ENCODE assay signal across 12 cellular contexts in the genomic region with DNA sequence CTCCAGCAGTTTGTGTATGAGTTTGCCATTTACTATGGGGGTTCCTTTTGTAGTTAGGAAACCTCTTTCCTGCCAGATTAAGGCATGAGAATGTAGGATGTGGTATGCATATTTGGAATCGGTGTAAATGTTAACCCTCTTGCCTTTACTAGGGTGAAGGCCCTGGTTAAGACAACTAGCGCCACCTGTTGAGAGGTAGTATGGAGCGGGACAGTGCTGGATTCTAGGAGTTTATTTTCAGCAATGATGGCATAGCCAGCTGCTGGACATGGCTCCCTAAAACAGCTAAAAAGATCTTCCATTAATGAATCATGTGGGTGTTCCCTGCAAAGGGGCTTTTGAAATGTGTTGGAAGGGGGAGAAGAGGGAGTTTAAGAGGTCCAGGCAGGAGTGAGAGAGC. TPM values are rescaled to one million over a fixed set of nuclear protein-coding genes. Genes with fewer than 3 reads are reported as not detected.
DNase-seq lines count a peak whose midpoint lies in the region; ATAC-seq and TF ChIP-seq lines count a peak whose summit lies in the region.
"Had no signal": no experiment of that assay in that cellular context is flagged by ENCODE, and none has a peak within 500 bp of the region (broad histone marks: within the 10 kb centered on the region; RNA-seq: fewer than 3 reads in every experiment).

No MANE protein-coding gene starts in this region.

- no peaks in the 10 kb centered on the region for H3K4me1 ChIP-seq in DND-41 (ENCODE audit: insufficient read depth, low read length)
- H3K4me1 ChIP-seq in OCI-LY3 (ENCODE audit: low read length), result no peaks in the 10 kb centered on the region
- H3K4me1 ChIP-seq: psoas muscle had no signal

- H4K20me1 ChIP-seq in DND-41 (ENCODE audit: insufficient read depth, low read length) (no peaks in the 10 kb centered on the region), OCI-LY3 (ENCODE audit: insufficient read depth, low read length) (no peaks in the 10 kb centered on the region)

- H3K27me3 ChIP-seq in DND-41 (ENCODE audit: insufficient read depth, low read length, poor library complexity) (no peaks in the 10 kb centered on the region), OCI-LY3 (ENCODE audit: low read depth, low read length) (no peaks in the 10 kb centered on the region)

- intact Hi-C loops in activated T-helper 2 cell treated with anti-CD3 and anti-CD28 coated beads, Interferon-gamma antibody, Interleukin-2, Interleukin-4, amounts not matched to agents 10 μg/mL and 5 μg/mL and 100 μg/mL, durations not matched to agents 14 hours and 24 hours and 36 hours (cut with micrococcal nuclease), result no loop called here

- no peak overlapping the region for H3K4me3 Mint-ChIP-seq in activated T-helper 2 cell treated with anti-CD3 and anti-CD28 coated beads, Interferon-gamma antibody, Interleukin-2, Interleukin-4, amounts not matched to agents 10 μg/mL and 5 μg/mL and 100 μg/mL, durations not matched to agents 14 hours and 24 hours and 36 hours (ENCODE audit: low read depth)

- H3K9me3 ChIP-seq in DND-41 (ENCODE audit: insufficient read depth, low read length, severe bottlenecking), result peaks cover 10% of the 10 kb centered on the region
- H3K9me3 ChIP-seq in OCI-LY3 (ENCODE audit: insufficient read depth, low read length), result no peaks in the 10 kb centered on the region
- H3K9me3 ChIP-seq: psoas muscle had no signal

- H3K36me3 Mint-ChIP-seq in activated T-helper 2 cell treated with anti-CD3 and anti-CD28 coated beads, Interferon-gamma antibody, Interleukin-2, Interleukin-4, amounts not matched to agents 10 μg/mL and 5 μg/mL and 100 μg/mL, durations not matched to agents 14 hours and 24 hours and 36 hours (ENCODE audit: low read depth), result no peaks in the 10 kb centered on the region

- no peak overlapping the region for H2AFZ ChIP-seq in DND-41 (ENCODE audit: low read depth, low read length)
- H2AFZ ChIP-seq in OCI-LY3 (ENCODE audit: low read depth, low read length), result no peak overlapping the region

- H3K4me3 ChIP-seq in DND-41 (ENCODE audit: low read depth in 1 of 2, low read length in 2 of 2) (no peak overlapping the region), OCI-LY3 (ENCODE audit: low read length) (no peak overlapping the region), fibroblast of pulmonary artery (replicated peaks; ENCODE audit: low read depth, low read length) (no peak overlapping the region)
- H3K4me3 ChIP-seq: lung, psoas muscle had no signal

- H3K9ac ChIP-seq in DND-41 (ENCODE audit: low read depth, low read length) (no peak overlapping the region), OCI-LY3 (ENCODE audit: low read length) (no peak overlapping the region)

- no peaks in the 10 kb centered on the region for H3K4me1 Mint-ChIP-seq in activated T-helper 2 cell treated with anti-CD3 and anti-CD28 coated beads, Interferon-gamma antibody, Interleukin-2, Interleukin-4, amounts not matched to agents 10 μg/mL and 5 μg/mL and 100 μg/mL, durations not matched to agents 14 hours and 24 hours and 36 hours (ENCODE audit: low read depth)

- H3K27ac ChIP-seq in DND-41 (ENCODE audit: low read length), result no peak overlapping the region
- no peak overlapping the region for H3K27ac ChIP-seq in OCI-LY3 (ENCODE audit: low read length)
- H3K27ac ChIP-seq: psoas muscle had no signal

- H3K27ac Mint-ChIP-seq in activated T-helper 2 cell treated with anti-CD3 and anti-CD28 coated beads, Interferon-gamma antibody, Interleukin-2, Interleukin-4, amounts not matched to agents 10 μg/mL and 5 μg/mL and 100 μg/mL, durations not matched to agents 14 hours and 24 hours and 36 hours, result no peak overlapping the region

- no peaks in the 10 kb centered on the region for H3K27me3 Mint-ChIP-seq in activated T-helper 2 cell treated with anti-CD3 and anti-CD28 coated beads, Interferon-gamma antibody, Interleukin-2, Interleukin-4, amounts not matched to agents 10 μg/mL and 5 μg/mL and 100 μg/mL, durations not matched to agents 14 hours and 24 hours and 36 hours (ENCODE audit: low read depth)

- no peaks in the 10 kb centered on the region for H3K9me3 Mint-ChIP-seq in activated T-helper 2 cell treated with anti-CD3 and anti-CD28 coated beads, Interferon-gamma antibody, Interleukin-2, Interleukin-4, amounts not matched to agents 10 μg/mL and 5 μg/mL and 100 μg/mL, durations not matched to agents 14 hours and 24 hours and 36 hours

- ATAC-seq in DND-41 (ENCODE audit: insufficient read depth, low read depth) (peak; percentile 50; the same call in 1 of the 3 replicates), GM19455 (IDR thresholded peaks at IDR 0.05; ENCODE audit: unreplicated experiment) (no peak)

- DNase-seq in DND-41, result no peak
- DNase-seq in fibroblast of pulmonary artery (ENCODE audit: low read depth), result peak; percentile 10
- DNase-seq in stimulated activated naive CD4-positive, alpha-beta T cell (lab: John Stamatoyannopoulos, UW), result no peak
- DNase-seq in activated T-helper 2 cell treated with anti-CD3 and anti-CD28 coated beads, Interferon-gamma antibody, Interleukin-2, Interleukin-4, amounts not matched to agents 10 μg/mL and 5 μg/mL and 100 μg/mL, durations not matched to agents 14 hours and 24 hours and 36 hours (ENCODE audit: low spot score), result no peak
- DNase-seq: EL, NCI-H187 treated with DMSO at 0.1 percent for 48 hours, psoas muscle had no signal

- no peaks in the 10 kb centered on the region for H3K79me2 ChIP-seq in DND-41 (ENCODE audit: insufficient read depth, low read length)
- H3K79me2 ChIP-seq in OCI-LY3 (ENCODE audit: low read length), result no peaks in the 10 kb centered on the region

- H3K4me2 ChIP-seq in DND-41 (ENCODE audit: insufficient read depth, low read length), result no peak overlapping the region
- no peak overlapping the region for H3K4me2 ChIP-seq in OCI-LY3 (ENCODE audit: low read length)

- H3K36me3 ChIP-seq in DND-41 (ENCODE audit: insufficient read depth, low read length) (no peaks in the 10 kb centered on the region), OCI-LY3 (replicated peaks; ENCODE audit: low read depth, low read length) (no peaks in the 10 kb centered on the region)

- peak; percentile 54 for TF ChIP-seq CTCF in DND-41 (IDR thresholded peaks at IDR 0.05; ENCODE audit: borderline replicate concordance, extremely low read depth, low read length, poor library complexity, severe bottlenecking)
- peak; percentile 29; the same call in 1 of the 2 replicates for TF ChIP-seq CTCF in GM12874 (IDR thresholded peaks at IDR 0.05; ENCODE audit: insufficient read depth, low read depth, low read length)
- peak; percentile 40 for TF ChIP-seq CTCF in OCI-LY3 (IDR thresholded peaks at IDR 0.05; ENCODE audit: low read depth, low read length)
- peak; percentile 23 for TF ChIP-seq CTCF in fibroblast of pulmonary artery (IDR thresholded peaks at IDR 0.05; ENCODE audit: low read length, missing control alignments)

RNA-seq across cellular contexts. Expression of a gene that starts 30.7 kb away (rescaled TPM):
- 0.46 TPM in 1 of 2 replicates, not detected in the other for total RNA-seq in activated T-helper 2 cell treated with anti-CD3 and anti-CD28 coated beads, Interferon-gamma antibody, Interleukin-2, Interleukin-4, amounts not matched to agents 10 μg/mL and 5 μg/mL and 100 μg/mL, durations not matched to agents 14 hours and 24 hours and 36 hours
- total RNA-seq: activated CD8-positive, alpha-beta memory T cell treated with anti-CD3 and anti-CD28 coated beads for 36 hours had no signal
